ENCODE assay signal across 13 cellular contexts in the genomic region with DNA sequence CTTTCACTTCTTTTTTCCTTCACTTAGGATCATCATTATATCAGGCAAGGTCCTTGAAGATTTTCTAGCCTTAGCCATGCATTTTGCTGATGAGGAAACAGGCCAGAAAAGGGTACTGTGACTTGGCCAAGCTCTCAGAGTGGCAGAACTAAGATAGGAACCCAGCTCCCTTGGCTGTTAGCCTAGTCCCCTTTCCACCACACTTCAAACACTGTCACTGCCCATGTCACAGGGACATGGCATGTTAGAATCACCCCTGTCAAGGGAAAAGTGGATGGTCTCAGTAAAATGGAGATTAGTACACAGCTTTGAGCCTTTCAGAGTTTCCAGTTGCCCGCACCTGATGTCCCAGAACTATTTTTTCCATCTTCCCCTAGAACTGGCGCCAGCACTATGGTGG. TPM values are rescaled to one million over a fixed set of nuclear protein-coding genes. Genes with fewer than 3 reads are reported as not detected.
DNase-seq lines count a peak whose midpoint lies in the region; ATAC-seq and TF ChIP-seq lines count a peak whose summit lies in the region.
"Had no signal": no experiment of that assay in that cellular context is flagged by ENCODE, and none has a peak within 500 bp of the region (broad histone marks: within the 10 kb centered on the region; RNA-seq: fewer than 3 reads in every experiment).

No MANE protein-coding gene starts in this region.

- H3K27ac Mint-ChIP-seq in activated naive CD4-positive, alpha-beta T cell treated with anti-CD3 and anti-CD28 coated beads, Interleukin-2, amount 10 ng/mL, durations not matched to agents 7 days and 5 days, result peak overlapping the region; percentile 60
- no peak overlapping the region for H3K27ac Mint-ChIP-seq in activated naive CD4-positive, alpha-beta T cell treated with anti-CD3 and anti-CD28 coated beads, Interleukin-2, amount 50 U/mL, for 72 hours
- no peak overlapping the region for H3K27ac Mint-ChIP-seq in activated CD8-positive, alpha-beta T cell treated with anti-CD3 and anti-CD28 coated beads for 36 hours

- no peak for ATAC-seq in activated naive CD4-positive, alpha-beta T cell treated with anti-CD3 and anti-CD28 coated beads, Interleukin-2, amount 50 U/mL, for 72 hours
- no peak for ATAC-seq in activated CD8-positive, alpha-beta T cell treated with anti-CD3 and anti-CD28 coated beads for 36 hours
- no peak for ATAC-seq in HG03175 (IDR thresholded peaks at IDR 0.05; ENCODE audit: unreplicated experiment)

- intact Hi-C loops in activated CD8-positive, alpha-beta T cell treated with anti-CD3 and anti-CD28 coated beads for 36 hours (cut with micrococcal nuclease), result no loop called here
- intact Hi-C loops in left ventricle myocardium inferior (cut with micrococcal nuclease), result no loop called here

- peak overlapping the region; percentile 95 for H3K4me3 Mint-ChIP-seq in activated naive CD4-positive, alpha-beta T cell treated with anti-CD3 and anti-CD28 coated beads, Interleukin-2, amount 10 ng/mL, durations not matched to agents 7 days and 5 days
- H3K4me3 Mint-ChIP-seq in activated CD8-positive, alpha-beta T cell treated with anti-CD3 and anti-CD28 coated beads for 36 hours, result peak overlapping the region; percentile 98

- H3K4me1 Mint-ChIP-seq in activated naive CD4-positive, alpha-beta T cell treated with anti-CD3 and anti-CD28 coated beads, Interleukin-2, amount 10 ng/mL, durations not matched to agents 7 days and 5 days, result peaks cover 69% of the 10 kb centered on the region
- H3K4me1 Mint-ChIP-seq in activated CD8-positive, alpha-beta T cell treated with anti-CD3 and anti-CD28 coated beads for 36 hours (ENCODE audit: low read depth), result peaks cover 55% of the 10 kb centered on the region

- no peak for TF ChIP-seq EP300 in suprapubic skin (IDR thresholded peaks at IDR 0.05)

- peaks cover 8% of the 10 kb centered on the region for H3K27me3 Mint-ChIP-seq in activated naive CD4-positive, alpha-beta T cell treated with anti-CD3 and anti-CD28 coated beads, Interleukin-2, amount 10 ng/mL, durations not matched to agents 7 days and 5 days
- no peaks in the 10 kb centered on the region for H3K27me3 Mint-ChIP-seq in activated CD8-positive, alpha-beta T cell treated with anti-CD3 and anti-CD28 coated beads for 36 hours

- peaks cover 37% of the 10 kb centered on the region for H3K36me3 Mint-ChIP-seq in activated naive CD4-positive, alpha-beta T cell treated with anti-CD3 and anti-CD28 coated beads, Interleukin-2, amount 10 ng/mL, durations not matched to agents 7 days and 5 days
- H3K36me3 Mint-ChIP-seq in activated naive CD4-positive, alpha-beta T cell treated with anti-CD3 and anti-CD28 coated beads, Interleukin-2, amount 50 U/mL, for 72 hours, result peaks cover 0 to 8% of the 10 kb centered on the region in 2 donors
- H3K36me3 Mint-ChIP-seq in activated CD8-positive, alpha-beta T cell treated with anti-CD3 and anti-CD28 coated beads for 36 hours (ENCODE audit: low read depth), result peaks cover 9% of the 10 kb centered on the region

- POLR2A ChIA-PET in activated CD8-positive, alpha-beta T cell treated with anti-CD3 and anti-CD28 coated beads for 36 hours (lab: Charles Lee), result no interaction called here

- no peaks in the 10 kb centered on the region for H3K9me3 ChIP-seq in left ventricle myocardium inferior (replicated peaks)
- H3K9me3 ChIP-seq in suprapubic skin, result no peaks in the 10 kb centered on the region

- no peak for TF ChIP-seq POLR2A in suprapubic skin (IDR thresholded peaks at IDR 0.05)

- H3K4me3 ChIP-seq in left ventricle myocardium inferior, result peak overlapping the region; percentile 93
- peak overlapping the region; percentile 90 for H3K4me3 ChIP-seq in suprapubic skin

- H3K36me3 ChIP-seq in left ventricle myocardium inferior, result peaks cover 6% of the 10 kb centered on the region
- no peaks in the 10 kb centered on the region for H3K36me3 ChIP-seq in suprapubic skin

- DNase-seq in activated naive CD4-positive, alpha-beta T cell treated with anti-CD3 and anti-CD28 coated beads, Interleukin-2, amount 10 ng/mL, durations not matched to agents 7 days and 5 days, result no peak
- no peak for DNase-seq in activated naive CD4-positive, alpha-beta T cell treated with anti-CD3 and anti-CD28 coated beads, Interleukin-2, amount 50 U/mL, for 72 hours (ENCODE audit: low spot score in 2 of 2)
- DNase-seq in activated CD8-positive, alpha-beta T cell treated with anti-CD3 and anti-CD28 coated beads for 36 hours, result no peak
- DNase-seq in left ventricle myocardium inferior (peak; percentile 29), suprapubic skin (ENCODE audit: low spot score in 2 of 2) (no peak), SK-N-DZ (ENCODE audit: low spot score) (no peak)
- no peak for DNase-seq in stimulated activated CD4-positive, alpha-beta T cell treated with anti-CD3 and anti-CD28 coated beads, Interleukin-12 subunit alpha, Interleukin-12 subunit beta, amount 100 ng/mL, for 4 hours
- DNase-seq: KBM-7; mammary epithelial cell; NCI-H2107; stimulated activated naive CD4-positive, alpha-beta T cell had no signal

- H3K27ac ChIP-seq in left ventricle myocardium inferior (replicated peaks) (peak overlapping the region; percentile 99), suprapubic skin (no peak overlapping the region)

- H3K4me1 ChIP-seq in left ventricle myocardium inferior (peaks cover 69% of the 10 kb centered on the region), suprapubic skin (peaks cover 57% of the 10 kb centered on the region)

- CTCF ChIA-PET in activated naive CD4-positive, alpha-beta T cell treated with anti-CD3 and anti-CD28 coated beads, Interleukin-2, amount 10 ng/mL, durations not matched to agents 7 days and 5 days (lab: Charles Lee), result no interaction called here
- CTCF ChIA-PET in activated CD8-positive, alpha-beta T cell treated with anti-CD3 and anti-CD28 coated beads for 36 hours (lab: Charles Lee), result interaction anchor here (1.0 to 7.1 kb wide), 10 partner anchors 9 to 60 kb away, joined by 3 to 42 read pairs (median 4); a partner anchor contains a TSS

- H3K27me3 ChIP-seq in left ventricle myocardium inferior (ENCODE audit: low read depth), result no peaks in the 10 kb centered on the region
- H3K27me3 ChIP-seq in suprapubic skin, result no peaks in the 10 kb centered on the region

- WGBS in suprapubic skin, result 94% methylated on average over 2 of the region's 2 CpGs

- TF ChIP-seq CTCF in activated CD8-positive, alpha-beta T cell treated with anti-CD3 and anti-CD28 coated beads for 36 hours (IDR thresholded peaks at IDR 0.05), result no peak
- TF ChIP-seq CTCF in left ventricle myocardium inferior (IDR thresholded peaks at IDR 0.05; ENCODE audit: borderline replicate concordance), result no peak
- no peak for TF ChIP-seq CTCF in suprapubic skin (IDR thresholded peaks at IDR 0.05)

- H3K9me3 Mint-ChIP-seq in activated naive CD4-positive, alpha-beta T cell treated with anti-CD3 and anti-CD28 coated beads, Interleukin-2, amount 10 ng/mL, durations not matched to agents 7 days and 5 days, result no peaks in the 10 kb centered on the region
- H3K9me3 Mint-ChIP-seq in activated naive CD4-positive, alpha-beta T cell treated with anti-CD3 and anti-CD28 coated beads, Interleukin-2, amount 50 U/mL, for 72 hours, result no peaks in the 10 kb centered on the region
- no peaks in the 10 kb centered on the region for H3K9me3 Mint-ChIP-seq in activated CD8-positive, alpha-beta T cell treated with anti-CD3 and anti-CD28 coated beads for 36 hours

RNA-seq across cellular contexts. Expression of a gene that starts 1.7 kb away (rescaled TPM):
- total RNA-seq in activated naive CD4-positive, alpha-beta T cell treated with anti-CD3 and anti-CD28 coated beads, Interleukin-2, amount 50 U/mL, for 72 hours, result 100 to 1,000 TPM in 1 of 2 donors, 10 to 100 TPM in 1; 63.6 to 123 TPM
- 10 to 100 TPM; 69.2 to 73.1 TPM for total RNA-seq in activated CD8-positive, alpha-beta T cell treated with anti-CD3 and anti-CD28 coated beads for 36 hours
- total RNA-seq in left ventricle myocardium inferior, result 312 TPM
- total RNA-seq in suprapubic skin, result 100 to 1,000 TPM in 2 of 4 donors, 10 to 100 TPM in 2; 87.2 to 133 (median 102) TPM
- 24.5 and 35.7 TPM in 2 replicates for polyA plus RNA-seq in SK-N-DZ (2014; cell fraction: cytosol; rRNA removed)
- polyA plus RNA-seq in SK-N-DZ (2014; cell fraction: nucleus; rRNA removed), result 30.8 and 35.2 TPM in 2 replicates

RNA-seq across cellular contexts. Expression of a gene that starts 15.5 kb away (rescaled TPM):
- total RNA-seq in activated naive CD4-positive, alpha-beta T cell treated with anti-CD3 and anti-CD28 coated beads, Interleukin-2, amount 50 U/mL, for 72 hours, result not detected
- not detected for total RNA-seq in activated CD8-positive, alpha-beta T cell treated with anti-CD3 and anti-CD28 coated beads for 36 hours
- total RNA-seq in left ventricle myocardium inferior, result not detected
- not detected for total RNA-seq in suprapubic skin
- polyA plus RNA-seq in SK-N-DZ (2014; cell fraction: cytosol; rRNA removed), result 0.03 and 0.14 TPM in 2 replicates
- 0.50 and 1.2 TPM in 2 replicates for polyA plus RNA-seq in SK-N-DZ (2014; cell fraction: nucleus; rRNA removed)
- total RNA-seq: mammary epithelial cell; T-helper 1 cell treated with Interleukin-12 subunit alpha and Interleukin-12 subunit beta and Interleukin-4 antibody, amounts not matched to agents 30 ng/mL and 1 ng/mL, for 36 hours had no signal
- polyA plus RNA-seq: mammary epithelial cell had no signal
